In the genomic region with DNA sequence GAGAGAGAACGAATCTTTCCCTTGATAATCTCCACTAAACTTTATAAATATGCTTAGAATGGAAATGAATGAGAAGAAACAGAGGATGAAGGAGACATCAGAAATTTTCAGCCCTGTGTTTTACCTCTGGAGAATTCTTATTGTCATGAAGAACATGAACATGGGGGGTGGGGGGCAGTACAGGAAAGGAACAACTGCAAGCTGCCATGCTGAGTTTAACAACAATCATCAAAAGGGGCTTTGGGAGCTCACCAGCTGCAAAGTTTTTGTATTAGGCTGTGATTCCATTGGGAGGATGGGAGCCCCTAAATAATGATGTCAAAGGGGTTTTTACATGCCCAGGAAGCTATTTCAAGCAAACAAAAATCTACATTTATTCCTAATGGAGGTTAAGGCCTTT, we compare ENCODE assay signal across 1 cellular context.
TF ChIP-seq lines count a peak whose summit lies in the region.

No MANE protein-coding gene starts in this region.

TF ChIP-seq in H1, 55 proteins besides CTCF, POLR2A, EP300 and RAD21:
- TF ChIP-seq HDAC6 (IDR thresholded peaks at IDR 0.05; ENCODE audit: low read depth, low read length), result no peak
- no peak for TF ChIP-seq CHD2 (IDR thresholded peaks at IDR 0.05; ENCODE audit: low read length)
- 0 out of 2 replicates have a peak, but pooled peaks have one; percentile 47 for TF ChIP-seq TCF12 (IDR thresholded peaks at IDR 0.05; ENCODE audit: low read depth, low read length)
- no peak for TF ChIP-seq SP4 (IDR thresholded peaks at IDR 0.05; ENCODE audit: low read length)
- 0 out of 4 replicates have a peak, but pooled peaks of 1 of the 2 experiments have one; percentile 53 for TF ChIP-seq HDAC2 (IDR thresholded peaks at IDR 0.05; ENCODE audit: borderline replicate concordance in 1 of 2, low read depth in 2 of 2, low read length in 2 of 2)
- TF ChIP-seq, protein P1, sequence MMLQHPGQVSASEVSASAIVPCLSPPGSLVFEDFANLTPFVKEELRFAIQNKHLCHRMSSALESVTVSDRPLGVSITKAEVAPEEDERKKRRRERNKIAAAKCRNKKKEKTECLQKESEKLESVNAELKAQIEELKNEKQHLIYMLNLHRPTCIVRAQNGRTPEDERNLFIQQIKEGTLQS (IDR thresholded peaks at IDR 0.05; ENCODE audit: insufficient read depth, low read depth, low read length), result no peak
- no peak for TF ChIP-seq JUND (IDR thresholded peaks at IDR 0.05; ENCODE audit: low read length)
